Comparison of ENCODE assay signal across 34 cellular contexts in the genomic region with DNA sequence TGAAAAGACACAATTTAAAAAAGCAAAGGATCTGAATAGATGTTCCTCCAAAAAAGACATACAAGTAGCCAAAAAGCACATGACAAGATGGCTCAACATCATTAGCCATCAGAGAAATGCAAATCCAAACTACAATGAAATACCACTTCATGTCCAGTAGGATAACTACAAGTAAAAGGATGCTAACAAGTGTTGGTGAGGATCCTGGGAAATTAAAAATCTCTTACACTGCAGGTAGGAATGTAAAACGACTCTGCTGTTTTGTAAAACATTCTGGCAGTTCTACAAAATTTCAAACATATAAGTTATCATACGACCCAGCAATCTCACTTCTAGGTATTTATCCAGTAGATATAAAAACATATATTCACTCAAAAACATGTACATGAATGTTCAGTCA.
"Had no signal": no experiment of that assay in that cellular context is flagged by ENCODE, and none has a peak within 500 bp of the region (broad histone marks: within the 10 kb centered on the region; RNA-seq: fewer than 3 reads in every experiment).

No MANE protein-coding gene starts in this region.

- H3K36me3 ChIP-seq: adrenal gland, brain microvascular endothelial cell, breast epithelium had no signal

- H3K27ac ChIP-seq: adrenal gland, body of pancreas, brain microvascular endothelial cell, breast epithelium, VCaP had no signal

- H3K27ac Mint-ChIP-seq: activated B cell treated with CpG ODN at 0.5 μM for 24 hours; activated CD4-positive, alpha-beta memory T cell treated with anti-CD3 and anti-CD28 coated beads for 36 hours; activated CD4-positive, alpha-beta T cell treated with anti-CD3 and anti-CD28 coated beads, Interleukin-2, amount 10 ng/mL, durations not matched to agents 24 days and 14 days; activated CD8-positive, alpha-beta T cell treated with anti-CD3 and anti-CD28 coated beads for 36 hours; activated naive CD4-positive, alpha-beta T cell treated with anti-CD3 and anti-CD28 coated beads for 36 hours; activated naive CD4-positive, alpha-beta T cell treated with anti-CD3 and anti-CD28 coated beads, Interleukin-2, amount 50 U/mL, for 72 hours; activated T-helper 1 cell treated with anti-CD3 and anti-CD28 coated beads, Interleukin-12 subunit alpha, Interleukin-12 subunit beta, Interleukin-2, Interleukin-4 antibody, amounts not matched to agents 30 ng/mL and 10 ng/mL and 1 ng/mL, durations not matched to agents 14 hours and 24 hours and 36 hours; activated T-helper 17 cell treated with anti-CD3 and anti-CD28 coated beads, Interleukin-2, amount 50 U/mL, for 72 hours; T-cell; T-helper 17 cell had no signal

- H3K4me3 ChIP-seq: adrenal gland, body of pancreas, breast epithelium had no signal

- H3K27me3 ChIP-seq: adrenal gland, body of pancreas, brain microvascular endothelial cell, breast epithelium had no signal

- FAIRE-seq: astrocyte, colon, TTC549 had no signal

- H3K4me3 Mint-ChIP-seq: activated B cell treated with CpG ODN at 0.5 μM for 24 hours; activated CD4-positive, alpha-beta memory T cell treated with anti-CD3 and anti-CD28 coated beads for 36 hours; activated CD4-positive, alpha-beta T cell treated with anti-CD3 and anti-CD28 coated beads, Interleukin-2, amount 10 ng/mL, durations not matched to agents 24 days and 14 days; activated CD8-positive, alpha-beta T cell treated with anti-CD3 and anti-CD28 coated beads for 36 hours; activated naive CD4-positive, alpha-beta T cell treated with anti-CD3 and anti-CD28 coated beads for 36 hours; activated T-helper 1 cell treated with anti-CD3 and anti-CD28 coated beads, Interleukin-12 subunit alpha, Interleukin-12 subunit beta, Interleukin-2, Interleukin-4 antibody, amounts not matched to agents 30 ng/mL and 10 ng/mL and 1 ng/mL, durations not matched to agents 14 hours and 24 hours and 36 hours; activated T-helper 17 cell treated with anti-CD3 and anti-CD28 coated beads, Interleukin-2, amount 50 U/mL, for 72 hours; T-cell; T-helper 17 cell had no signal

- H3K9me3 ChIP-seq: adrenal gland, body of pancreas, breast epithelium had no signal

- ATAC-seq: activated CD8-positive, alpha-beta T cell treated with anti-CD3 and anti-CD28 coated beads for 36 hours; activated naive CD4-positive, alpha-beta T cell treated with anti-CD3 and anti-CD28 coated beads, Interleukin-2, amount 50 U/mL, for 72 hours; activated T-helper 17 cell treated with anti-CD3 and anti-CD28 coated beads, Interleukin-2, amount 50 U/mL, for 72 hours; body of pancreas; T-cell; T-helper 17 cell had no signal

- H3K9me3 Mint-ChIP-seq: activated CD4-positive, alpha-beta memory T cell treated with anti-CD3 and anti-CD28 coated beads for 36 hours; activated CD4-positive, alpha-beta T cell treated with anti-CD3 and anti-CD28 coated beads, Interleukin-2, amount 10 ng/mL, durations not matched to agents 24 days and 14 days; activated CD8-positive, alpha-beta T cell treated with anti-CD3 and anti-CD28 coated beads for 36 hours; activated T-helper 17 cell treated with anti-CD3 and anti-CD28 coated beads, Interleukin-2, amount 50 U/mL, for 72 hours had no signal

- H3K27me3 Mint-ChIP-seq: activated B cell treated with CpG ODN at 0.5 μM for 24 hours; activated CD4-positive, alpha-beta memory T cell treated with anti-CD3 and anti-CD28 coated beads for 36 hours; activated CD4-positive, alpha-beta T cell treated with anti-CD3 and anti-CD28 coated beads, Interleukin-2, amount 10 ng/mL, durations not matched to agents 24 days and 14 days; activated CD8-positive, alpha-beta T cell treated with anti-CD3 and anti-CD28 coated beads for 36 hours; activated T-helper 17 cell treated with anti-CD3 and anti-CD28 coated beads, Interleukin-2, amount 50 U/mL, for 72 hours; T-cell; T-helper 17 cell had no signal

- H3K4me1 ChIP-seq: body of pancreas, breast epithelium had no signal

- DNase-seq: activated B cell treated with CpG ODN at 0.5 μM for 24 hours; activated CD4-positive, alpha-beta memory T cell treated with anti-CD3 and anti-CD28 coated beads for 36 hours; activated CD4-positive, alpha-beta T cell treated with anti-CD3 and anti-CD28 coated beads for 4 hours; activated CD4-positive, alpha-beta T cell treated with anti-CD3 and anti-CD28 coated beads, Interleukin-2, amount 10 ng/mL, durations not matched to agents 24 days and 14 days; activated CD4-positive, alpha-beta T cell treated with anti-CD3 and anti-CD28 coated beads, Interleukin-2, amount 50 U/mL, for 1 hour; activated CD4-positive, alpha-beta T cell treated with anti-CD3 and anti-CD28 coated beads, Interleukin-2, amount 50 U/mL, for 4 hours; activated CD4-positive, CD25-positive, alpha-beta regulatory T cell treated with anti-CD3 and anti-CD28 coated beads, Interleukin-2, amount 50 U/mL, for 72 hours; activated CD8-positive, alpha-beta memory T cell treated with anti-CD3 and anti-CD28 coated beads, Interleukin-2, amount 50 U/mL, for 4 hours; activated CD8-positive, alpha-beta T cell treated with anti-CD3 and anti-CD28 coated beads for 36 hours; activated effector memory CD4-positive, alpha-beta T cell treated with anti-CD3 and anti-CD28 coated beads, Interleukin-2, amount 50 U/mL, for 16 hours; activated gamma-delta T cell treated with Interleukin-2 at 50 U/mL for 16 hours; activated naive CD4-positive, alpha-beta T cell; activated naive CD4-positive, alpha-beta T cell treated with anti-CD3 and anti-CD28 coated beads for 36 hours; activated naive CD4-positive, alpha-beta T cell treated with anti-CD3 and anti-CD28 coated beads, Interleukin-2, amount 50 U/mL, for 16 hours; activated T-cell treated with anti-CD3 and anti-CD28 coated beads for 4 hours; activated T-cell treated with anti-CD3 and anti-CD28 coated beads, Interleukin-2, amount 50 U/mL, for 1 hour; activated T-cell treated with anti-CD3 and anti-CD28 coated beads, Interleukin-2, amount 50 U/mL, for 48 hours; adrenal gland; amniotic stem cell; aorta; body of pancreas; brain microvascular endothelial cell; central memory CD4-positive, alpha-beta T cell; T-cell; T-helper 17 cell; T1000 had no signal
